ENCODE assay signal across 14 cellular contexts in the genomic region with DNA sequence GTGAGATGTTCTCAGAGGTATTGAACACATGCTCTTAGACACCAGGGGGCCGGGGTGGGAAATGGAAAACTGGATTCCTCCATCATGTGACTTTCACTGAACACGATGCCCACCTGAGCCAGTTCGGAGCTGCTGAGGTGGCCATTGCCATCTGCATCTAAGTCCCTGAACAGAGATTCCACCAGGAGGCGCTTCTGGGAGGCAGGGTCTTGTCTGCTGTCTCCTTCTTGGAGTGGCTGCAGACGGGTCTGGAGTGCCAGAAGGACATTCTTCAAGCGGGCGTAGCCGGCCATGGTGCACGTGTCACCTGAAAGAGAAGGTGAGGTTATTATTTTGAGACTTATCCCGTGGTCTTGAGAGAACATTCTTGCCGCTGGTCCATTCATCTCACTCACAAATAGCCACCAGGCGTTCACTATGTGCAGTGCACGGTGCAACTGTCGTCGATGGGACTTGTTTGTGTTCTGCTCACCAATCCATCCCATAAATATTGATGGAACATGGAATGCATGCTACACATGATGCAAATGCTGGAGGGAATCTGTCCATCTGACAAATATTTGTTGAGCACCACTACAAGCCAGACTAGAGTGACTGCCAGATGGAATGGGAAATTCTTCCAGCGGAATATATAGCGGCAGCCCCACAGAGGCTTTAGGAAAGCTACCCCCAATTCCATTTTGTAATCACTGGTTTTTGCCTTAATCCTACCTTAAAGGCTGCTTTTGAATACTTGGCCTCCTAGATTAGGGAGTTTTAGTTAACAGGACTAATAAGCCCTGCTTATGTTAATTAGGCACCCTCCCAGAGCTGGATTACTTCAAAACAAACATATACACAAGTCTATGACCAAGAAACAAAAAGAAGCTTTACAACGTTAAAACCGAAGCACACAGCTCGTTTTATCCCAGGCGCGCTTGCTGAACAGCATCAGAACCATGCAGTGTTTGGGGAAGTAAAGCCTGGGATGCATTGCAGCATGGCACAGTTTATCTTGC.
DNase-seq lines count a peak whose midpoint lies in the region; ATAC-seq and TF ChIP-seq lines count a peak whose summit lies in the region.
"Had no signal": no experiment of that assay in that cellular context is flagged by ENCODE, and none has a peak within 500 bp of the region (broad histone marks: within the 10 kb centered on the region; RNA-seq: fewer than 3 reads in every experiment).

No MANE protein-coding gene starts in this region.

- peaks cover 13% of the 10 kb centered on the region for H3K4me1 Mint-ChIP-seq in stimulated activated memory B cell treated with anti-CD40 and anti-IgM and Interleukin-4, amounts not matched to agents 10 μg/mL and 1 μg/mL and 100 μg/mL, for 72 hours

- H3K4me3 ChIP-seq in GM12865 (ENCODE audit: low read depth, low read length) (no peak overlapping the region), OCI-LY3 (ENCODE audit: low read length) (no peak overlapping the region), fibroblast of pulmonary artery (replicated peaks; ENCODE audit: low read depth, low read length) (no peak overlapping the region)

- H3K9me3 Mint-ChIP-seq in stimulated activated memory B cell treated with anti-CD40 and anti-IgM and Interleukin-4, amounts not matched to agents 10 μg/mL and 1 μg/mL and 100 μg/mL, for 72 hours = no peaks in the 10 kb centered on the region
- H3K9me3 Mint-ChIP-seq: CD8-positive, alpha-beta T cell; natural killer cell treated with Interleukin-12 subunit alpha and Interleukin-12 subunit beta and Interleukin-15 and Interleukin-18, amount 100 ng/mL, for 72 hours had no signal

- no peaks in the 10 kb centered on the region for H3K27me3 Mint-ChIP-seq in stimulated activated memory B cell treated with anti-CD40 and anti-IgM and Interleukin-4, amounts not matched to agents 10 μg/mL and 1 μg/mL and 100 μg/mL, for 72 hours
- H3K27me3 Mint-ChIP-seq: natural killer cell treated with Interleukin-12 subunit alpha and Interleukin-12 subunit beta and Interleukin-15 and Interleukin-18, amount 100 ng/mL, for 72 hours had no signal

- H3K9ac ChIP-seq in OCI-LY3 (ENCODE audit: low read length) = no peak overlapping the region

- H3K4me2 ChIP-seq in OCI-LY3 (ENCODE audit: low read length) = no peak overlapping the region

- peak; percentile 37 for DNase-seq in 8988T
- peak; percentile 15 for DNase-seq in GM12865 (ENCODE audit: low read depth)
- no peak for DNase-seq in fibroblast of pulmonary artery (ENCODE audit: low read depth)
- DNase-seq in NCI-H2029 treated with DMSO at 0.1 percent for 48 hours (lab: John Stamatoyannopoulos, UW) = no peak
- no peak for DNase-seq in AG20443 (ENCODE audit: low spot score)
- DNase-seq: CD8-positive, alpha-beta T cell; cortex of kidney; NCI-H226; stimulated activated CD4-positive, alpha-beta T cell treated with anti-CD3 and anti-CD28 coated beads, Interleukin-2, amount 100 ng/mL, for 24 hours; substantia nigra had no signal

- H3K27ac ChIP-seq in OCI-LY3 (ENCODE audit: low read length) = no peak overlapping the region

- no peak overlapping the region for H3K4me3 Mint-ChIP-seq in stimulated activated memory B cell treated with anti-CD40 and anti-IgM and Interleukin-4, amounts not matched to agents 10 μg/mL and 1 μg/mL and 100 μg/mL, for 72 hours
- H3K4me3 Mint-ChIP-seq: CD8-positive, alpha-beta T cell; natural killer cell treated with Interleukin-12 subunit alpha and Interleukin-12 subunit beta and Interleukin-15 and Interleukin-18, amount 100 ng/mL, for 72 hours had no signal

- no peak overlapping the region for H3K27ac Mint-ChIP-seq in stimulated activated memory B cell treated with anti-CD40 and anti-IgM and Interleukin-4, amounts not matched to agents 10 μg/mL and 1 μg/mL and 100 μg/mL, for 72 hours
- H3K27ac Mint-ChIP-seq: CD8-positive, alpha-beta T cell; natural killer cell treated with Interleukin-12 subunit alpha and Interleukin-12 subunit beta and Interleukin-15 and Interleukin-18, amount 100 ng/mL, for 72 hours had no signal

- H3K36me3 ChIP-seq in OCI-LY3 (replicated peaks; ENCODE audit: low read depth, low read length) = no peaks in the 10 kb centered on the region

- no peaks in the 10 kb centered on the region for H3K79me2 ChIP-seq in OCI-LY3 (ENCODE audit: low read length)

- no peak overlapping the region for H2AFZ ChIP-seq in OCI-LY3 (ENCODE audit: low read depth, low read length)

- no peaks in the 10 kb centered on the region for H3K27me3 ChIP-seq in OCI-LY3 (ENCODE audit: low read depth, low read length)

- H3K9me3 ChIP-seq in OCI-LY3 (ENCODE audit: insufficient read depth, low read length) = no peaks in the 10 kb centered on the region

- TF ChIP-seq CTCF in GM12865 (IDR thresholded peaks at IDR 0.05; ENCODE audit: insufficient read depth, low read depth, low read length, missing control alignments) (peak; percentile 32), OCI-LY3 (IDR thresholded peaks at IDR 0.05; ENCODE audit: low read depth, low read length) (peak; percentile 35), fibroblast of pulmonary artery (IDR thresholded peaks at IDR 0.05; ENCODE audit: low read length, missing control alignments) (peak; percentile 11)

- no peak for ATAC-seq in stimulated activated memory B cell treated with anti-CD40 and anti-IgM and Interleukin-4, amounts not matched to agents 10 μg/mL and 1 μg/mL and 100 μg/mL, for 72 hours
- no peak for ATAC-seq in HG03159 (IDR thresholded peaks at IDR 0.05; ENCODE audit: unreplicated experiment)
- ATAC-seq: CD8-positive, alpha-beta T cell; natural killer cell treated with Interleukin-12 subunit alpha and Interleukin-12 subunit beta and Interleukin-15 and Interleukin-18, amount 100 ng/mL, for 72 hours had no signal

- H4K20me1 ChIP-seq in OCI-LY3 (ENCODE audit: insufficient read depth, low read length) = no peaks in the 10 kb centered on the region

- H3K36me3 Mint-ChIP-seq in stimulated activated memory B cell treated with anti-CD40 and anti-IgM and Interleukin-4, amounts not matched to agents 10 μg/mL and 1 μg/mL and 100 μg/mL, for 72 hours = no peaks in the 10 kb centered on the region
- H3K36me3 Mint-ChIP-seq: CD8-positive, alpha-beta T cell; natural killer cell treated with Interleukin-12 subunit alpha and Interleukin-12 subunit beta and Interleukin-15 and Interleukin-18, amount 100 ng/mL, for 72 hours had no signal

- H3K4me1 ChIP-seq in OCI-LY3 (ENCODE audit: low read length) = peaks cover 8% of the 10 kb centered on the region

Comparison
In these comparisons a context has a peak if more than half of its experiments do, and no peak if none do; other contexts are left out.
1. DNase-seq: peak in 8988T (single experiment) and GM12865 (single experiment); none in fibroblast of pulmonary artery (single experiment), NCI-H2029 treated with DMSO at 0.1 percent for 48 hours (single experiment) and AG20443 (single experiment).
2. Peak in every context shown above with its lines, with median percentiles within 50 percentile points of each other: CTCF ChIP-seq.